Comparison of ENCODE assay signal across 16 cellular contexts in genomic region chrX:63466690-63467089, GRCh38.
DNase-seq lines count a peak whose midpoint lies in the region; ATAC-seq and TF ChIP-seq lines count a peak whose summit lies in the region.
"Had no signal": no experiment of that assay in that cellular context is flagged by ENCODE, and none has a peak within 500 bp of the region (broad histone marks: within the 10 kb centered on the region; RNA-seq: fewer than 3 reads in every experiment).

No MANE protein-coding gene starts in this region.

- H4K20me1 ChIP-seq in OCI-LY1 (ENCODE audit: insufficient read depth, low read length): no peaks in the 10 kb centered on the region

- no peak overlapping the region for H3K27ac ChIP-seq in OCI-LY1 (ENCODE audit: low read depth, low read length, poor library complexity, severe bottlenecking)
- H3K27ac ChIP-seq in endodermal cell (ENCODE audit: low read depth, low read length): no peak overlapping the region
- H3K27ac ChIP-seq in upper lobe of right lung: no peak overlapping the region
- H3K27ac ChIP-seq: Peyer's patch had no signal

- H3K9ac ChIP-seq in OCI-LY1 (ENCODE audit: low read length) (no peak overlapping the region), endodermal cell (ENCODE audit: extremely low read depth, low read length, poor library complexity, severe bottlenecking) (no peak overlapping the region)

- H3K27me3 Mint-ChIP-seq in endodermal cell (ENCODE audit: insufficient read depth): no peaks in the 10 kb centered on the region

- H3K79me2 ChIP-seq in OCI-LY1 (ENCODE audit: insufficient read depth, low read length): no peaks in the 10 kb centered on the region

- DNase-seq in AG09309 (ENCODE audit: low read depth) (no peak), endodermal cell (no peak), COLO829 (ENCODE audit: low spot score) (no peak), upper lobe of right lung (no peak)
- DNase-seq: CD8-positive, alpha-beta T cell; GOT3; IMR-90; NCI-H1048; NCI-H146; Peyer's patch; SHP77 had no signal

- H3K27me3 ChIP-seq in OCI-LY1 (ENCODE audit: insufficient read depth, low read length): no peaks in the 10 kb centered on the region
- H3K27me3 ChIP-seq in endodermal cell (ENCODE audit: control insufficient read depth, insufficient read depth, low read length, poor library complexity, severe bottlenecking): no peaks in the 10 kb centered on the region
- H3K27me3 ChIP-seq in upper lobe of right lung: no peaks in the 10 kb centered on the region
- H3K27me3 ChIP-seq: Peyer's patch had no signal

- no peak overlapping the region for H3K4me2 ChIP-seq in OCI-LY1 (ENCODE audit: low read length)

- intact Hi-C loops in upper lobe of right lung (cut with DNase I): no loop called here

- H3K9me3 ChIP-seq in OCI-LY1 (ENCODE audit: low read length) (no peaks in the 10 kb centered on the region), endodermal cell (ENCODE audit: control insufficient read depth, low read length) (peaks cover 30% of the 10 kb centered on the region), upper lobe of right lung (no peaks in the 10 kb centered on the region)
- H3K9me3 ChIP-seq: Peyer's patch had no signal

- H3K4me1 Mint-ChIP-seq in endodermal cell: no peaks in the 10 kb centered on the region

- H3K36me3 Mint-ChIP-seq in endodermal cell (ENCODE audit: low read depth): peaks cover 22% of the 10 kb centered on the region

- TF ChIP-seq CTCF in AG09309 (IDR thresholded peaks at IDR 0.05; ENCODE audit: control insufficient read depth, insufficient read depth, low read depth, low read length, missing control alignments) (peak; percentile 18), GM12873 (IDR thresholded peaks at IDR 0.05; ENCODE audit: insufficient read depth, low read depth, low read length, missing control alignments) (peak; percentile 20), OCI-LY1 (IDR thresholded peaks at IDR 0.05; ENCODE audit: low read length) (0 out of 2 replicates have a peak, but pooled peaks have one; percentile 22), endodermal cell (conservative IDR thresholded peaks at IDR 0.05) (peak; percentile 43), upper lobe of right lung (IDR thresholded peaks at IDR 0.05) (no peak)

- no peaks in the 10 kb centered on the region for H3K9me2 ChIP-seq in OCI-LY1 (ENCODE audit: low read depth, low read length)

- H3K4me3 Mint-ChIP-seq in endodermal cell: no peak overlapping the region
- H3K4me3 Mint-ChIP-seq: CD8-positive, alpha-beta T cell; T-helper 1 cell treated with Interleukin-12 subunit alpha and Interleukin-12 subunit beta and Interleukin-4 antibody, amounts not matched to agents 30 μg/mL and 1 μg/mL, for 36 hours had no signal

- H3K27ac Mint-ChIP-seq in endodermal cell: no peak overlapping the region
- H3K27ac Mint-ChIP-seq: CD8-positive, alpha-beta T cell; T-helper 1 cell treated with Interleukin-12 subunit alpha and Interleukin-12 subunit beta and Interleukin-4 antibody, amounts not matched to agents 30 μg/mL and 1 μg/mL, for 36 hours had no signal

- H3K4me3 ChIP-seq in AG09309 (ENCODE audit: control insufficient read depth, low read depth, low read length) (no peak overlapping the region), OCI-LY1 (ENCODE audit: low read depth, low read length, poor library complexity, severe bottlenecking) (no peak overlapping the region), endodermal cell (ENCODE audit: low read length) (no peak overlapping the region), upper lobe of right lung (no peak overlapping the region)
- H3K4me3 ChIP-seq: Peyer's patch had no signal

- no peaks in the 10 kb centered on the region for H3K4me1 ChIP-seq in OCI-LY1 (ENCODE audit: insufficient read depth, low read length, severe bottlenecking)
- H3K4me1 ChIP-seq in endodermal cell (ENCODE audit: control insufficient read depth, insufficient read depth, low read length): no peaks in the 10 kb centered on the region
- no peaks in the 10 kb centered on the region for H3K4me1 ChIP-seq in upper lobe of right lung
- H3K4me1 ChIP-seq: Peyer's patch had no signal

- no peak overlapping the region for H2AFZ ChIP-seq in OCI-LY1 (ENCODE audit: low read length)

- peaks cover 87% of the 10 kb centered on the region for H3K9me3 Mint-ChIP-seq in endodermal cell
- H3K9me3 Mint-ChIP-seq: CD8-positive, alpha-beta T cell had no signal

- no peaks in the 10 kb centered on the region for H3F3A ChIP-seq in OCI-LY1 (ENCODE audit: insufficient read depth, low read length)

- H3K36me3 ChIP-seq in OCI-LY1 (ENCODE audit: insufficient read depth, low read length) (no peaks in the 10 kb centered on the region), endodermal cell (ENCODE audit: control insufficient read depth, insufficient read depth, low read length) (no peaks in the 10 kb centered on the region), upper lobe of right lung (no peaks in the 10 kb centered on the region)
- H3K36me3 ChIP-seq: Peyer's patch had no signal

- ATAC-seq in GM19463 (IDR thresholded peaks at IDR 0.05; ENCODE audit: unreplicated experiment): no peak
- ATAC-seq in upper lobe of right lung: no peak
- ATAC-seq in HG03469 (IDR thresholded peaks at IDR 0.05; ENCODE audit: unreplicated experiment): no peak
- ATAC-seq: CD8-positive, alpha-beta T cell had no signal

- 83% methylated on average over 3 of the region's 4 CpGs; no CpG with 5 or more reads in 1 of the 2 experiments for WGBS in endodermal cell (ENCODE audit: insufficient coverage in 1 of 2, insufficient read length in 1 of 2), 2 experiments
